In the genomic region with DNA sequence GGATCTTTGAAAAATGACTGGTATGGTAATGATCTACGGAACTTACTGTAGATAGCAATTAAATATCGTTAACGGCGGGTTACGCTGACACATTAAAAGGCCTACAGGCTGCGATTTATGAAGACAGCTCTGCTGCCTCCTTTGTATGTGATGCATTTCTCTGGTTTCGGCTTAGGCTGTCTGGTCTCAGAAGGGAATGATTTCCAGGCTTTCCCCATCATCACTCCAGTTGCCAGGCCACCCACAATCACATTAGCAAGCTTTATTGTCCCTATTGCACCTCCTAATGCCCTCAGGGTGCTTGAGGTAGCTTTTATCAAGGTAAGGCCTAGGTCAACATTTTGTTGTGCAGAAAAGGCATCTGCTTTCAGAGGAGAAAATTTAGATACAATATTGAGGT, we compare ENCODE assay signal across 20 cellular contexts.
"Had no signal": no experiment of that assay in that cellular context is flagged by ENCODE, and none has a peak within 500 bp of the region (broad histone marks: within the 10 kb centered on the region; RNA-seq: fewer than 3 reads in every experiment).

No MANE protein-coding gene starts in this region.

- H3K9me3 ChIP-seq: gastrocnemius medialis, heart right ventricle, mucosa of descending colon, pancreas, suprapubic skin, thyroid gland had no signal

- DNase-seq: cortex of kidney; effector memory CD4-positive, alpha-beta T cell; gastrocnemius medialis; heart right ventricle; immature natural killer cell; left ventricle myocardium superior; mesenchymal stem cell; mucosa of descending colon; naive thymus-derived CD8-positive, alpha-beta T cell; occipital lobe; pancreas; right cardiac atrium; stimulated activated CD4-positive, alpha-beta T cell treated with anti-CD3 and anti-CD28 coated beads, Interleukin-4, amount 100 ng/mL, for 1 hour; stimulated activated CD8-positive, alpha-beta memory T cell treated with anti-CD3 and anti-CD28 coated beads, Interleukin-4, amount 100 ng/mL, for 48 hours; stimulated activated naive CD8-positive, alpha-beta T cell treated with anti-CD3 and anti-CD28 coated beads, Interleukin-15, Interleukin-2, amounts not matched to agents 100 U/mL and 50 U/mL, for 24 hours; thyroid gland had no signal

- H3K27ac ChIP-seq: gastrocnemius medialis, heart right ventricle, pancreas, suprapubic skin, thyroid gland had no signal

- H3K4me1 ChIP-seq: gastrocnemius medialis, pancreas had no signal

- H3K27me3 ChIP-seq: pancreas, thyroid gland had no signal

- H3K4me3 ChIP-seq: gastrocnemius medialis, heart right ventricle, lung, mucosa of descending colon, pancreas, suprapubic skin, thyroid gland had no signal

- ATAC-seq: esophagus mucosa; gastrocnemius medialis; heart right ventricle; left ventricle myocardium superior; mucosa of descending colon; naive thymus-derived CD8-positive, alpha-beta T cell; pancreas; right cardiac atrium; stimulated activated effector memory CD8-positive, alpha-beta T cell treated with anti-CD3 and anti-CD28 coated beads, Interleukin-12 subunit alpha, Interleukin-12 subunit beta, amount 100 ng/mL, for 72 hours; stimulated activated naive CD8-positive, alpha-beta T cell treated with anti-CD3 and anti-CD28 coated beads, Interleukin-15, Interleukin-2, amounts not matched to agents 100 U/mL and 50 U/mL, for 24 hours had no signal

- H3K36me3 ChIP-seq: gastrocnemius medialis, heart right ventricle, pancreas, suprapubic skin, thyroid gland had no signal
